Comparison of ENCODE assay signal across 22 cellular contexts in genomic region chr6:154502564-154502963, GRCh38. TPM values are rescaled to one million over a fixed set of nuclear protein-coding genes. Genes with fewer than 3 reads are reported as not detected.
DNase-seq lines count a peak whose midpoint lies in the region; ATAC-seq, FAIRE-seq and TF ChIP-seq lines count a peak whose summit lies in the region.
"Had no signal": no experiment of that assay in that cellular context is flagged by ENCODE, and none has a peak within 500 bp of the region (broad histone marks: within the 10 kb centered on the region; RNA-seq: fewer than 3 reads in every experiment).

No MANE protein-coding gene starts in this region.

- in situ Hi-C loops in HepG2 (cut with HindIII; ENCODE audit: extremely low pct_ligation_motif_present, low pct_unique_long_range_greater_than_20kb), result loop anchor here (25.0 kb wide), 1 partner anchor 340 kb away; no protein-coding TSS in a partner anchor

- no peak for TF ChIP-seq RAD21 in HepG2 (CRISPR knock-in tag; IDR thresholded peaks at IDR 0.05)

- BruUV-seq in HepG2 (replicated peaks; lab: Mats Ljungman, UMichigan), result no TSS peak

- CTCF ChIA-PET in HepG2 (lab: Yijun Ruan, JAX; ENCODE audit: low intra/inter-chr PET ratio, low total read pairs), result no interaction called here

- DNase-seq in HepG2 (ENCODE audit: low spot score) (no peak), right lobe of liver (no peak), caudate nucleus (lab: John Stamatoyannopoulos, UW) (peak in 2 of 61 donors; percentile 19 to 36), putamen (ENCODE audit: low spot score) (peak; percentile 56), OCI-M1 (lab: John Stamatoyannopoulos, UW) (no peak)
- no peak for DNase-seq in activated CD4-positive, CD25-positive, alpha-beta regulatory T cell (lab: John Stamatoyannopoulos, UW)
- DNase-seq: BE2C, DMS79, MM.1S, NCI-H1105 treated with DMSO at 0.1 percent for 48 hours, NCI-H1694, NCI-H2081, NCI-H2171, NCI-H345, NCI-H524 treated with DMSO at 0.1 percent for 48 hours, NCI-H82, PC-9, RPMI8226, SJCRH30, T-helper 1 cell had no signal

- peaks cover 11 to 38% of the 10 kb centered on the region in 2 experiments for H3K36me3 ChIP-seq in HepG2 (replicated peaks in 1 of 2; ENCODE audit: control insufficient read depth in 1 of 2, insufficient read depth in 2 of 2, low read length in 2 of 2)
- no peaks in the 10 kb centered on the region for H3K36me3 ChIP-seq in right lobe of liver

- H3K27ac ChIP-seq in HepG2 (ENCODE audit: extremely low read length, insufficient read depth, low read length) (no peak overlapping the region), right lobe of liver (no peak overlapping the region), caudate nucleus (ENCODE audit: low read depth, low read length) (peak overlapping the region; percentile 46)
- H3K27ac ChIP-seq: PC-9, SJCRH30 had no signal

- H3K9me3 ChIP-seq in HepG2 (ENCODE audit: low read length), result no peaks in the 10 kb centered on the region
- H3K9me3 ChIP-seq in right lobe of liver, result no peaks in the 10 kb centered on the region
- H3K9me3 ChIP-seq: BE2C, SJCRH30 had no signal

- peaks cover 84% of the 10 kb centered on the region for H3K4me1 ChIP-seq in HepG2 (ENCODE audit: insufficient read depth, low read length)
- H3K4me1 ChIP-seq in right lobe of liver, result peaks cover 0 to 55% (median 15%) of the 10 kb centered on the region in 4 donors

- no peak overlapping the region for H3K9ac ChIP-seq in HepG2 (ENCODE audit: insufficient read depth, low read depth, low read length)

- TF ChIP-seq POLR2A in HepG2 (IDR thresholded peaks at IDR 0.05; ENCODE audit: insufficient read depth in 1 of 2, low read depth in 2 of 2, low read length in 2 of 2) (no peak), right lobe of liver (IDR thresholded peaks at IDR 0.05) (no peak)

- no peak for FAIRE-seq in HepG2 (lab: Jason Lieb, UNC)
- FAIRE-seq: GM19239 had no signal

- peaks cover 63% of the 10 kb centered on the region for H4K20me1 ChIP-seq in HepG2 (ENCODE audit: insufficient read depth, low read length)

- intact Hi-C loops in HepG2 (cut with micrococcal nuclease; ENCODE audit: unreplicated experiment) (loop anchor here (10.0 kb wide), 1 partner anchor 302 kb away; no protein-coding TSS in a partner anchor), right lobe of liver (cut with DNase I) (no loop called here)

- no peak overlapping the region for H3K4me2 ChIP-seq in HepG2 (ENCODE audit: low read depth, low read length)
- H3K4me2 ChIP-seq: PC-9 had no signal

- peaks cover 95% of the 10 kb centered on the region for H3K79me2 ChIP-seq in HepG2 (ENCODE audit: insufficient read depth, low read length)

- TF ChIP-seq CTCF in HepG2 (CRISPR knock-in tag; IDR thresholded peaks at IDR 0.05) (no peak), right lobe of liver (IDR thresholded peaks at IDR 0.05) (no peak)

- no peak overlapping the region for H2AFZ ChIP-seq in HepG2 (ENCODE audit: low read length)
- H2AFZ ChIP-seq: PC-9 had no signal

- H3K27me3 ChIP-seq in HepG2 (ENCODE audit: control insufficient read depth in 1 of 2, insufficient read depth in 2 of 2, low read length in 2 of 2) (no peaks in the 10 kb centered on the region), right lobe of liver (no peaks in the 10 kb centered on the region)
- H3K27me3 ChIP-seq: BE2C, SJCRH30 had no signal

- POLR2A ChIA-PET in HepG2 (lab: Yijun Ruan, JAX), result no interaction called here

- 90% methylated on average over 6 of the region's 6 CpGs for WGBS in HepG2 (ENCODE audit: low lambda C conversion rate)
- 82% methylated on average over 6 of the region's 6 CpGs for WGBS in right lobe of liver (ENCODE audit: insufficient coverage, low coverage, low lambda C conversion rate, missing lambda C conversion rate)

- ATAC-seq in HepG2, result no peak
- ATAC-seq in right lobe of liver, result no peak
- ATAC-seq in GM21367 (IDR thresholded peaks at IDR 0.05; ENCODE audit: unreplicated experiment), result no peak

- H3K4me3 ChIP-seq in HepG2 (replicated peaks in 1 of 3; ENCODE audit: insufficient read depth in 1 of 3, low read depth in 2 of 3, low read length in 3 of 3) (no peak overlapping the region), right lobe of liver (no peak overlapping the region)
- H3K4me3 ChIP-seq: PC-9, SJCRH30 had no signal

- TF ChIP-seq EP300 in HepG2 (IDR thresholded peaks at IDR 0.05; ENCODE audit: low read depth in 2 of 2, low read length in 2 of 2), result no peak
- TF ChIP-seq EP300 in HepG2 (CRISPR knock-in tag; IDR thresholded peaks at IDR 0.05; ENCODE audit: borderline replicate concordance), result no peak

TF ChIP-seq in HepG2, 621 proteins besides CTCF, POLR2A, EP300 and RAD21:
- TF ChIP-seq FOSL1 (CRISPR knock-in tag; IDR thresholded peaks at IDR 0.05; ENCODE audit: borderline replicate concordance) (0 out of 2 replicates have a peak, but pooled peaks have one; percentile 12), RFXAP (CRISPR knock-in tag; IDR thresholded peaks at IDR 0.05; ENCODE audit: borderline replicate concordance) (no peak), MAFF (IDR thresholded peaks at IDR 0.05; ENCODE audit: low read depth, low read length) (no peak)

RNA-seq across cellular contexts. Expression of gene CNKSR3, which starts 7.9 kb away (rescaled TPM):
- 38.3 and 38.6 TPM in 2 replicates for total RNA-seq in HepG2 (2016; rRNA removed; fragmentation: Illumina TruSeq; extraction: Trizol)
- 18.4 and 19.1 TPM in 2 replicates for total RNA-seq in HepG2 (2016; cell fraction: cytosol; rRNA removed; fragmentation: Illumina TruSeq; extraction: Trizol; ENCODE audit: low read depth)
- 32.0 and 35.6 TPM in 2 replicates for total RNA-seq in HepG2 (2016; cell fraction: insoluble cytoplasmic fraction; rRNA removed; fragmentation: Illumina TruSeq; extraction: Trizol)
- 26.6 and 26.7 TPM in 2 replicates for total RNA-seq in HepG2 (2016; cell fraction: membrane; rRNA removed; fragmentation: Illumina TruSeq; extraction: Trizol)
- total RNA-seq in HepG2 (2016; cell fraction: nucleus; rRNA removed; fragmentation: Illumina TruSeq; extraction: Trizol), result 20.9 and 24.2 TPM in 2 replicates
- polyA plus RNA-seq in HepG2 (2011; rRNA removed), result 9.2 and 9.8 TPM in 2 replicates
- 6.3 and 7.8 TPM in 2 replicates for polyA plus RNA-seq in HepG2 (2011; cell fraction: cytosol; rRNA removed)
- polyA plus RNA-seq in HepG2 (2011; cell fraction: nucleus; rRNA removed), result 8.2 and 9.9 TPM in 2 replicates
- 26.2 and 28.1 TPM in 2 replicates for polyA plus RNA-seq in HepG2 (2012)
- polyA plus RNA-seq in HepG2 (2016; cell fraction: cytosol; fragmentation: Illumina TruSeq; extraction: Trizol; ENCODE audit: low read depth), result 2.8 and 4.0 TPM in 2 replicates
- 31.5 and 36.8 TPM in 2 replicates for polyA plus RNA-seq in HepG2 (2016; cell fraction: insoluble cytoplasmic fraction; fragmentation: Illumina TruSeq; extraction: Trizol; ENCODE audit: low read depth)
- 12.5 and 12.6 TPM in 2 replicates for polyA plus RNA-seq in HepG2 (2016; cell fraction: membrane; fragmentation: Illumina TruSeq; extraction: Trizol; ENCODE audit: low read depth)
- 27.9 and 29.1 TPM in 2 replicates for polyA plus RNA-seq in HepG2 (2016; cell fraction: nucleus; fragmentation: Illumina TruSeq; extraction: Trizol; ENCODE audit: insufficient read depth, low read depth)
- 1.5 and 15.6 TPM in 2 replicates for polyA minus RNA-seq in HepG2 (2011; rRNA and poly(A)+ RNA removed; ENCODE audit: low replicate concordance)
- polyA minus RNA-seq in HepG2 (2011; cell fraction: cytosol; rRNA and poly(A)+ RNA removed), result 9.9 TPM in 2 replicates
- polyA minus RNA-seq in HepG2 (2011; cell fraction: nucleus; rRNA and poly(A)+ RNA removed), result 17.1 and 21.3 TPM in 2 replicates
- 10 to 100 TPM; 19.8 to 43.4 (median 26.9) TPM for total RNA-seq in right lobe of liver
